Comparison of ENCODE assay signal across 18 cellular contexts in the genomic region with DNA sequence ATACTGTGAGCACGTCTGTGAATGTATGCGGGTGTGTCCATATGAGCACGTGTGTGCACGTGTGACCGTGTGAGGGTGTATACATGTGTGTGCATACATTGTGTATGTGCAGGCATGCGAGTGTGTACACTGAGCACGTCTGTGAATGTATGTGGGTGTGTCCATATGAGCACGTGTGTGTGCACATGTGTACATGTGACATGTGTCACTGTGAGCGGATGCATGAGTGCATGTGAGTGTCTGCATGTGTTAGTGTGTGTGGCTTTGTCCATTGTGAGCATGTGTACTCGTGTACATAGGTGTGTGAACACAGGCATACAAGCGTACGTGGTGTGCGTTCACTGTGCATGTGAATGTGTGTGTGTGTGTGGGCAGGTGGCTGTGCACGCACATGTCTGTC. TPM values are rescaled to one million over a fixed set of nuclear protein-coding genes. Genes with fewer than 3 reads are reported as not detected.
DNase-seq lines count a peak whose midpoint lies in the region; ATAC-seq, FAIRE-seq and TF ChIP-seq lines count a peak whose summit lies in the region.
"Had no signal": no experiment of that assay in that cellular context is flagged by ENCODE, and none has a peak within 500 bp of the region (broad histone marks: within the 10 kb centered on the region; RNA-seq: fewer than 3 reads in every experiment).

No MANE protein-coding gene starts in this region.

- H3K79me2 ChIP-seq in HepG2 (ENCODE audit: insufficient read depth, low read length) (no peaks in the 10 kb centered on the region), mesendoderm (ENCODE audit: control insufficient read depth, insufficient read depth, low read length) (no peaks in the 10 kb centered on the region)

- no peak overlapping the region for H3K56ac ChIP-seq in mesendoderm (ENCODE audit: low read length)

- 70% methylated on average over 13 of the region's 14 CpGs for WGBS in HepG2 (ENCODE audit: low lambda C conversion rate)
- WGBS in right lobe of liver (ENCODE audit: insufficient coverage, low coverage, low lambda C conversion rate, missing lambda C conversion rate), result 93% methylated on average over 4 of the region's 14 CpGs
- WGBS in mesendoderm (ENCODE audit: extremely low coverage, insufficient coverage, low lambda C conversion rate), result no CpG with 5 or more reads among the region's 14 CpGs

- no peak for DNase-seq in HepG2 (ENCODE audit: low spot score)
- no peak for DNase-seq in right lobe of liver
- DNase-seq in mesendoderm, result no peak
- DNase-seq in urothelium cell line (ENCODE audit: low spot score), result no peak
- no peak for DNase-seq in activated CD4-positive, alpha-beta T cell treated with anti-CD3 and anti-CD28 coated beads for 48 hours
- DNase-seq in T-helper 1 cell, result no peak
- no peak for DNase-seq in activated T-cell treated with anti-CD3 and anti-CD28 coated beads, Interleukin-2, amount 50 U/mL, for 48 hours
- DNase-seq: 8988T, Caco-2, DMS153, DMS79, GDM1, HCEC 1CT, KBM-7 had no signal

- H2BK120ac ChIP-seq in mesendoderm (ENCODE audit: low read depth, low read length), result no peak overlapping the region

- no peak for TF ChIP-seq POLR2A in HepG2 (IDR thresholded peaks at IDR 0.05; ENCODE audit: insufficient read depth in 1 of 2, low read depth in 2 of 2, low read length in 2 of 2)
- no peak for TF ChIP-seq POLR2A in right lobe of liver (IDR thresholded peaks at IDR 0.05)

- H4K5ac ChIP-seq in mesendoderm (ENCODE audit: low read length), result no peak overlapping the region

- no peak overlapping the region for H4K8ac ChIP-seq in mesendoderm (ENCODE audit: low read depth, low read length)

- ATAC-seq in HepG2 (no peak), right lobe of liver (no peak)

- H3K9ac ChIP-seq in HepG2 (ENCODE audit: insufficient read depth, low read depth, low read length), result no peak overlapping the region
- H3K9ac ChIP-seq in HUES48 (ENCODE audit: low read depth, low read length), result no peak overlapping the region
- H3K9ac ChIP-seq in mesendoderm (ENCODE audit: low read length), result no peak overlapping the region
- H3K9ac ChIP-seq: BLaER1 treated with 17β-estradiol and CSF1 and Interleukin-3, amounts not matched to agents 10 nM and 100 nM had no signal

- TF ChIP-seq EP300 in HepG2 (IDR thresholded peaks at IDR 0.05; ENCODE audit: low read depth in 2 of 2, low read length in 2 of 2) (no peak), HepG2 (CRISPR knock-in tag; IDR thresholded peaks at IDR 0.05; ENCODE audit: borderline replicate concordance) (no peak)

- CTCF ChIA-PET in HepG2 (lab: Yijun Ruan, JAX; ENCODE audit: low intra/inter-chr PET ratio, low total read pairs), result no interaction called here

- peaks cover 21% of the 10 kb centered on the region; the same call in 1 of the 2 replicates for H3K9me3 ChIP-seq in HepG2 (ENCODE audit: low read length)
- no peaks in the 10 kb centered on the region for H3K9me3 ChIP-seq in right lobe of liver
- peaks cover 30% of the 10 kb centered on the region for H3K9me3 ChIP-seq in HUES48 (ENCODE audit: control insufficient read depth, insufficient read depth, low read length)

- no peaks in the 10 kb centered on the region for H4K20me1 ChIP-seq in HepG2 (ENCODE audit: insufficient read depth, low read length)
- H4K20me1 ChIP-seq: BLaER1 treated with 17β-estradiol and CSF1 and Interleukin-3, amounts not matched to agents 10 nM and 100 nM had no signal

- H3K4ac ChIP-seq in mesendoderm (ENCODE audit: low read depth, low read length), result no peak overlapping the region

- no peak overlapping the region for H2BK15ac ChIP-seq in mesendoderm (replicated peaks; ENCODE audit: low read depth)

- no peak overlapping the region for H3K18ac ChIP-seq in mesendoderm (ENCODE audit: low read length)

- no TSS peak for BruUV-seq in HepG2 (replicated peaks; lab: Mats Ljungman, UMichigan)

- POLR2A ChIA-PET in HepG2 (lab: Yijun Ruan, JAX), result no interaction called here

- no peaks in the 10 kb centered on the region for H3K36me3 ChIP-seq in HepG2 (replicated peaks in 1 of 2; ENCODE audit: control insufficient read depth in 1 of 2, insufficient read depth in 2 of 2, low read length in 2 of 2)
- no peaks in the 10 kb centered on the region for H3K36me3 ChIP-seq in right lobe of liver
- no peaks in the 10 kb centered on the region for H3K36me3 ChIP-seq in HUES48 (ENCODE audit: control insufficient read depth, insufficient read depth, low read length)
- no peaks in the 10 kb centered on the region for H3K36me3 ChIP-seq in mesendoderm (ENCODE audit: control insufficient read depth, insufficient read depth, low read length)
- H3K36me3 ChIP-seq: BLaER1 treated with 17β-estradiol and CSF1 and Interleukin-3, amounts not matched to agents 10 nM and 100 nM had no signal

- H3K27me3 ChIP-seq in HepG2 (ENCODE audit: control insufficient read depth in 1 of 2, insufficient read depth in 2 of 2, low read length in 2 of 2), result peaks cover 23 to 66% of the 10 kb centered on the region in 2 experiments
- H3K27me3 ChIP-seq in right lobe of liver, result no peaks in the 10 kb centered on the region
- no peaks in the 10 kb centered on the region for H3K27me3 ChIP-seq in HUES48 (ENCODE audit: control insufficient read depth, insufficient read depth, low read length)
- H3K27me3 ChIP-seq in mesendoderm (ENCODE audit: insufficient read depth, low read length, poor library complexity), result no peaks in the 10 kb centered on the region
- H3K27me3 ChIP-seq: BLaER1 treated with 17β-estradiol and CSF1 and Interleukin-3, amounts not matched to agents 10 nM and 100 nM had no signal

- H3K4me3 ChIP-seq in HepG2 (replicated peaks in 1 of 3; ENCODE audit: insufficient read depth in 1 of 3, low read depth in 2 of 3, low read length in 3 of 3), result no peak overlapping the region
- H3K4me3 ChIP-seq in right lobe of liver, result no peak overlapping the region
- H3K4me3 ChIP-seq in HUES48 (ENCODE audit: low read depth, low read length), result peak overlapping the region; percentile 16; the same call in 1 of the 2 replicates
- H3K4me3 ChIP-seq in mesendoderm (ENCODE audit: low read length), result peak overlapping the region; percentile 32
- H3K4me3 ChIP-seq: BLaER1 treated with 17β-estradiol and CSF1 and Interleukin-3, amounts not matched to agents 10 nM and 100 nM had no signal

- no peaks in the 10 kb centered on the region for H3K79me1 ChIP-seq in mesendoderm (ENCODE audit: low read length)

- H3K27ac ChIP-seq in HepG2 (ENCODE audit: extremely low read length, insufficient read depth, low read length) (no peak overlapping the region), right lobe of liver (no peak overlapping the region), HUES48 (ENCODE audit: low read depth, low read length) (no peak overlapping the region), mesendoderm (ENCODE audit: low read depth, low read length) (no peak overlapping the region)
- H3K27ac ChIP-seq: BLaER1 treated with 17β-estradiol and CSF1 and Interleukin-3, amounts not matched to agents 10 nM and 100 nM had no signal

- H2AFZ ChIP-seq in HepG2 (ENCODE audit: low read length), result no peak overlapping the region

- H2BK5ac ChIP-seq in mesendoderm (ENCODE audit: low read length), result no peak overlapping the region

- TF ChIP-seq RAD21 in HepG2 (CRISPR knock-in tag; IDR thresholded peaks at IDR 0.05), result no peak

- no peak for FAIRE-seq in HepG2 (lab: Jason Lieb, UNC)
- FAIRE-seq in urothelium cell line (lab: Jason Lieb, UNC), result peak; percentile 99
- FAIRE-seq: GM19239, H54 had no signal

- intact Hi-C loops in HepG2 (cut with micrococcal nuclease; ENCODE audit: unreplicated experiment), result no loop called here
- intact Hi-C loops in right lobe of liver (cut with DNase I), result no loop called here

- H3K4me1 ChIP-seq in HepG2 (ENCODE audit: insufficient read depth, low read length), result no peaks in the 10 kb centered on the region
- H3K4me1 ChIP-seq in right lobe of liver, result no peaks in the 10 kb centered on the region
- no peaks in the 10 kb centered on the region for H3K4me1 ChIP-seq in HUES48 (ENCODE audit: control insufficient read depth, insufficient read depth, low read length)
- H3K4me1 ChIP-seq in mesendoderm (ENCODE audit: control insufficient read depth, low read depth, low read length), result no peaks in the 10 kb centered on the region
- H3K4me1 ChIP-seq: Caco-2 had no signal

- H3K23ac ChIP-seq in mesendoderm (ENCODE audit: low read length), result no peak overlapping the region

- no peak for TF ChIP-seq CTCF in HepG2 (CRISPR knock-in tag; IDR thresholded peaks at IDR 0.05)
- no peak for TF ChIP-seq CTCF in right lobe of liver (IDR thresholded peaks at IDR 0.05)

- H3K4me2 ChIP-seq in HepG2 (ENCODE audit: low read depth, low read length) (no peak overlapping the region), mesendoderm (ENCODE audit: low read length) (no peak overlapping the region)
- H3K4me2 ChIP-seq: BLaER1 treated with 17β-estradiol and CSF1 and Interleukin-3, amounts not matched to agents 10 nM and 100 nM had no signal

- in situ Hi-C loops in HepG2 (cut with HindIII; ENCODE audit: extremely low pct_ligation_motif_present, low pct_unique_long_range_greater_than_20kb), result no loop called here

- H2AK5ac ChIP-seq in mesendoderm (ENCODE audit: low read length), result no peak overlapping the region

RNA-seq across cellular contexts. Expression of gene ACSF3, which starts 17.5 kb away (rescaled TPM):
- total RNA-seq in HepG2 (2016; rRNA removed; fragmentation: Illumina TruSeq; extraction: Trizol), result 23.5 and 30.6 TPM in 2 replicates
- total RNA-seq in HepG2 (2016; cell fraction: cytosol; rRNA removed; fragmentation: Illumina TruSeq; extraction: Trizol; ENCODE audit: low read depth), result 13.8 and 14.5 TPM in 2 replicates
- 22.1 and 29.1 TPM in 2 replicates for total RNA-seq in HepG2 (2016; cell fraction: insoluble cytoplasmic fraction; rRNA removed; fragmentation: Illumina TruSeq; extraction: Trizol)
- 23.0 and 24.3 TPM in 2 replicates for total RNA-seq in HepG2 (2016; cell fraction: membrane; rRNA removed; fragmentation: Illumina TruSeq; extraction: Trizol)
- 19.3 and 21.6 TPM in 2 replicates for total RNA-seq in HepG2 (2016; cell fraction: nucleus; rRNA removed; fragmentation: Illumina TruSeq; extraction: Trizol)
- 14.9 and 16.5 TPM in 2 replicates for polyA plus RNA-seq in HepG2 (2011; rRNA removed)
- polyA plus RNA-seq in HepG2 (2011; cell fraction: cytosol; rRNA removed), result 11.3 and 15.5 TPM in 2 replicates
- polyA plus RNA-seq in HepG2 (2011; cell fraction: nucleus; rRNA removed), result 31.3 and 34.0 TPM in 2 replicates
- 16.6 and 17.2 TPM in 2 replicates for polyA plus RNA-seq in HepG2 (2012)
- polyA plus RNA-seq in HepG2 (2016; cell fraction: cytosol; fragmentation: Illumina TruSeq; extraction: Trizol; ENCODE audit: low read depth), result 6.9 and 9.7 TPM in 2 replicates
- polyA plus RNA-seq in HepG2 (2016; cell fraction: insoluble cytoplasmic fraction; fragmentation: Illumina TruSeq; extraction: Trizol; ENCODE audit: low read depth), result 21.8 and 22.0 TPM in 2 replicates
- polyA plus RNA-seq in HepG2 (2016; cell fraction: membrane; fragmentation: Illumina TruSeq; extraction: Trizol; ENCODE audit: low read depth), result 11.2 and 13.0 TPM in 2 replicates
- 37.2 and 38.9 TPM in 2 replicates for polyA plus RNA-seq in HepG2 (2016; cell fraction: nucleus; fragmentation: Illumina TruSeq; extraction: Trizol; ENCODE audit: insufficient read depth, low read depth)
- polyA minus RNA-seq in HepG2 (2011; rRNA and poly(A)+ RNA removed; ENCODE audit: low replicate concordance), result 46.7 and 47.0 TPM in 2 replicates
- polyA minus RNA-seq in HepG2 (2011; cell fraction: cytosol; rRNA and poly(A)+ RNA removed), result 22.4 and 32.0 TPM in 2 replicates
- 35.9 and 36.8 TPM in 2 replicates for polyA minus RNA-seq in HepG2 (2011; cell fraction: nucleus; rRNA and poly(A)+ RNA removed)
- 10 to 100 TPM; 20.2 to 33.6 (median 29.4) TPM for total RNA-seq in right lobe of liver
- 7.0 TPM for polyA plus RNA-seq in mesendoderm (2013, experiment 1 of 2)
- polyA plus RNA-seq in mesendoderm (2013, experiment 2 of 2), result 7.1 TPM

Comparison
In these comparisons a context has a peak if more than half of its experiments do, and no peak if none do; other contexts are left out.
1. H3K4me3 ChIP-seq: peak in HUES48 (single experiment) and mesendoderm (single experiment); none in HepG2 (0 of 3) and right lobe of liver (0 of 3).